In the genomic region with DNA sequence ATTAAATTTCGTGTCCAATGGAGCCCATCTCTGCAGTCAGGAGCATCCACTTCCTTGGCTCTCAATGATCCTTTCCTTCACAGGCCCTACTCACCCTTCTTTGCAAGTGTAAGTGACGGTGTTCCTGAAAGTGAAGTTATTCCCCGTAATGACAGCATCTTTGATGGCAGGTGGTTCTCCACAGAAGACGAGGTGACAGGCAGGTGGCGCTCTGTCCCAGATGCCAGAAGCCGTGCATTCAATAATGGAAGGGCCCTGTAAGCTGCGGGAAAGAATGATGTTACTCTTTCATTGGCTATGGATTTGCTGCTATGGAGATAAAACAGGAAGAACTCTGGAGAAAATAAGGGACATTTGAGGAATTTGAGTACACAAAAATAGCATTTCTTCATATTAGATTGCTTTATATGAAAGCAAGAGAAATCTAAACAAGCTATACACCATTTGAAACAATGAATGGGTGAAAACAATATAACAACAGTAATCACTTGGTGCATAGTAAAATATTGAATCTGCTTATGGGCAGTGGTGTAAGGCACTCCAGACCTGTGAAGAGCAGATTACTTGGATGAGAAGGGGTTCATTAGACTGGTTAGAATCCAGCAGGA, we compare ENCODE assay signal across 8 cellular contexts.
DNase-seq lines count a peak whose midpoint lies in the region; ATAC-seq and TF ChIP-seq lines count a peak whose summit lies in the region.

No MANE protein-coding gene starts in this region.

- H3K36me3 ChIP-seq in WERI-Rb-1 = no peaks in the 10 kb centered on the region

- H3K27ac ChIP-seq in WERI-Rb-1 (no peak overlapping the region), coronary artery (no peak overlapping the region)

- H3K4me1 Mint-ChIP-seq in glutamatergic neuron (ENCODE audit: low read depth, unreplicated experiment) = no peaks in the 10 kb centered on the region

- no peaks in the 10 kb centered on the region for H3K36me3 Mint-ChIP-seq in glutamatergic neuron (ENCODE audit: unreplicated experiment)

- H3K9me3 ChIP-seq in WERI-Rb-1 (ENCODE audit: severe bottlenecking) = no peaks in the 10 kb centered on the region

- ATAC-seq in GM18873 (IDR thresholded peaks at IDR 0.05; ENCODE audit: low FRiP score, unreplicated experiment) = peak; percentile 50

- H3K9me3 Mint-ChIP-seq in glutamatergic neuron (ENCODE audit: unreplicated experiment) = no peaks in the 10 kb centered on the region

- H3K4me3 Mint-ChIP-seq in glutamatergic neuron (ENCODE audit: unreplicated experiment) = no peak overlapping the region

- no peaks in the 10 kb centered on the region for H3K27me3 Mint-ChIP-seq in glutamatergic neuron (ENCODE audit: unreplicated experiment)

- TF ChIP-seq CTCF in WERI-Rb-1 (IDR thresholded peaks at IDR 0.05; ENCODE audit: low read depth, low read length) (peak; percentile 83), glutamatergic neuron (IDR thresholded peaks at IDR 0.05; ENCODE audit: partially characterized antibody, unreplicated experiment) (peak; percentile 45), coronary artery (IDR thresholded peaks at IDR 0.05) (no peak)

- peak; percentile 55 for DNase-seq in COLO668 (lab: John Stamatoyannopoulos, UW; ENCODE audit: unreplicated experiment)
- DNase-seq in KG1 (lab: John Stamatoyannopoulos, UW) = peak; percentile 36
- DNase-seq in WERI-Rb-1 = peak; percentile 58
- peak; percentile 76 for DNase-seq in glutamatergic neuron
- DNase-seq in stimulated activated CD4-positive, alpha-beta T cell treated with anti-CD3 and anti-CD28 coated beads, Interleukin-4, amount 100 ng/mL, for 1 hour = peak; percentile 18
- DNase-seq in coronary artery (ENCODE audit: low spot score) = no peak
- no peak for DNase-seq in foreskin melanocyte

- H3K27me3 ChIP-seq in WERI-Rb-1 (ENCODE audit: insufficient read depth, low read depth, severe bottlenecking) = peaks cover 77% of the 10 kb centered on the region

- H3K27ac Mint-ChIP-seq in glutamatergic neuron (ENCODE audit: unreplicated experiment) = no peak overlapping the region

- no peak overlapping the region for H3K4me3 ChIP-seq in WERI-Rb-1 (ENCODE audit: low read depth, low read length)
- no peak overlapping the region for H3K4me3 ChIP-seq in coronary artery

Comparison
In these comparisons a context has a peak if more than half of its experiments do, and no peak if none do; other contexts are left out.
1. DNase-seq: peak in COLO668 (single experiment), KG1 (single experiment), WERI-Rb-1 (single experiment), glutamatergic neuron (single experiment) and stimulated activated CD4-positive, alpha-beta T cell treated with anti-CD3 and anti-CD28 coated beads, Interleukin-4, amount 100 ng/mL, for 1 hour (single experiment); none in coronary artery (single experiment) and foreskin melanocyte (single experiment).